Comparison of ENCODE assay signal across 2 cellular contexts in genomic region chr1:212119397-212119837, GRCh38.
TF ChIP-seq lines count a peak whose summit lies in the region.

No MANE protein-coding gene starts in this region.

TF ChIP-seq in SK-N-SH treated with all-trans-retinoic acid at 6 μM for 48 hours, 23 proteins besides CTCF, POLR2A, EP300 and RAD21 (continued from another document):
- TF ChIP-seq GLIS3 (CRISPR knock-in tag; IDR thresholded peaks at IDR 0.05) (no peak), ZNF70 (CRISPR knock-in tag; IDR thresholded peaks at IDR 0.05) (no peak), OSR1 (CRISPR knock-in tag; IDR thresholded peaks at IDR 0.05) (no peak), RARB (CRISPR knock-in tag; IDR thresholded peaks at IDR 0.05) (no peak), PPARA (CRISPR knock-in tag; IDR thresholded peaks at IDR 0.05; ENCODE audit: borderline replicate concordance) (no peak), ZNF565 (CRISPR knock-in tag; conservative IDR thresholded peaks at IDR 0.05; ENCODE audit: low read depth) (no peak), CSDC2 (CRISPR knock-in tag; IDR thresholded peaks at IDR 0.05) (no peak), SNAI2 (CRISPR knock-in tag; IDR thresholded peaks at IDR 0.05) (no peak)
- TF ChIP-seq, protein P1, sequence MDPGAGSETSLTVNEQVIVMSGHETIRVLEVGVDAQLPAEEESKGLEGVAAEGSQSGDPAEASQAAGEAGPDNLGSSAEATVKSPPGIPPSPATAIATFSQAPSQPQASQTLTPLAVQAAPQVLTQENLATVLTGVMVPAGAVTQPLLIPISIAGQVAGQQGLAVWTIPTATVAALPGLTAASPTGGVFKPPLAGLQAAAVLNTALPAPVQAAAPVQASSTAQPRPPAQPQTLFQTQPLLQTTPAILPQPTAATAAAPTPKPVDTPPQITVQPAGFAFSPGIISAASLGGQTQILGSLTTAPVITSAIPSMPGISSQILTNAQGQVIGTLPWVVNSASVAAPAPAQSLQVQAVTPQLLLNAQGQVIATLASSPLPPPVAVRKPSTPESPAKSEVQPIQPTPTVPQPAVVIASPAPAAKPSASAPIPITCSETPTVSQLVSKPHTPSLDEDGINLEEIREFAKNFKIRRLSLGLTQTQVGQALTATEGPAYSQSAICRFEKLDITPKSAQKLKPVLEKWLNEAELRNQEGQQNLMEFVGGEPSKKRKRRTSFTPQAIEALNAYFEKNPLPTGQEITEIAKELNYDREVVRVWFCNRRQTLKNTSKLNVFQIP (CRISPR knock-in tag; IDR thresholded peaks at IDR 0.05; ENCODE audit: borderline replicate concordance, low read depth), result no peak
- TF ChIP-seq, protein P2, sequence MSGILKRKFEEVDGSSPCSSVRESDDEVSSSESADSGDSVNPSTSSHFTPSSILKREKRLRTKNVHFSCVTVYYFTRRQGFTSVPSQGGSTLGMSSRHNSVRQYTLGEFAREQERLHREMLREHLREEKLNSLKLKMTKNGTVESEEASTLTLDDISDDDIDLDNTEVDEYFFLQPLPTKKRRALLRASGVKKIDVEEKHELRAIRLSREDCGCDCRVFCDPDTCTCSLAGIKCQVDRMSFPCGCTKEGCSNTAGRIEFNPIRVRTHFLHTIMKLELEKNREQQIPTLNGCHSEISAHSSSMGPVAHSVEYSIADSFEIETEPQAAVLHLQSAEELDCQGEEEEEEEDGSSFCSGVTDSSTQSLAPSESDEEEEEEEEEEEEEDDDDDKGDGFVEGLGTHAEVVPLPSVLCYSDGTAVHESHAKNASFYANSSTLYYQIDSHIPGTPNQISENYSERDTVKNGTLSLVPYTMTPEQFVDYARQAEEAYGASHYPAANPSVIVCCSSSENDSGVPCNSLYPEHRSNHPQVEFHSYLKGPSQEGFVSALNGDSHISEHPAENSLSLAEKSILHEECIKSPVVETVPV (CRISPR knock-in tag; IDR thresholded peaks at IDR 0.05), result no peak

TF ChIP-seq in SK-N-SH, 30 proteins besides CTCF, POLR2A, EP300 and RAD21 (continued from another document):
- TF ChIP-seq, protein P3, sequence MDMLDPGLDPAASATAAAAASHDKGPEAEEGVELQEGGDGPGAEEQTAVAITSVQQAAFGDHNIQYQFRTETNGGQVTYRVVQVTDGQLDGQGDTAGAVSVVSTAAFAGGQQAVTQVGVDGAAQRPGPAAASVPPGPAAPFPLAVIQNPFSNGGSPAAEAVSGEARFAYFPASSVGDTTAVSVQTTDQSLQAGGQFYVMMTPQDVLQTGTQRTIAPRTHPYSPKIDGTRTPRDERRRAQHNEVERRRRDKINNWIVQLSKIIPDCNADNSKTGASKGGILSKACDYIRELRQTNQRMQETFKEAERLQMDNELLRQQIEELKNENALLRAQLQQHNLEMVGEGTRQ (IDR thresholded peaks at IDR 0.05; ENCODE audit: borderline replicate concordance, low read depth, low read length), result no peak
- TF ChIP-seq TCF12 (IDR thresholded peaks at IDR 0.05), result no peak
- no peak for TF ChIP-seq ELF1 (IDR thresholded peaks at IDR 0.05)
